24 cellular contexts compared by ENCODE assay signal in genomic region chr18:48195782-48196181, GRCh38.
"Had no signal": no experiment of that assay in that cellular context is flagged by ENCODE, and none has a peak within 500 bp of the region (broad histone marks: within the 10 kb centered on the region; RNA-seq: fewer than 3 reads in every experiment).

No MANE protein-coding gene starts in this region.

- H3K9me3 ChIP-seq: SJCRH30 had no signal

- H3K36me3 ChIP-seq: SJCRH30 had no signal

- H3K27me3 ChIP-seq: SJCRH30 had no signal

- DNase-seq: IMR-90, Karpas-422, KG1, MM.1S, MV-4-11, NCI-H1048, NCI-H1105, NCI-H1417, NCI-H1436 treated with DMSO at 0.1 percent for 48 hours, NCI-H1694, NCI-H187 treated with DMSO at 0.1 percent for 48 hours, NCI-H2029 treated with DMSO at 0.1 percent for 48 hours, NCI-H2171 treated with DMSO at 0.1 percent for 48 hours, NCI-H345, NCI-H524, NCI-H526 treated with DMSO at 0.1 percent for 48 hours, NCI-H748 treated with DMSO at 0.1 percent for 48 hours, PC-3, SHP77 treated with DMSO at 0.1 percent for 48 hours, SJCRH30 had no signal

- H3K27ac ChIP-seq: SJCRH30 had no signal

- ATAC-seq: HepG2, Panc1, PC-3, Right ventricle myocardium inferior, SK-N-SH treated with all-trans-retinoic acid at 6 μM for 48 hours had no signal

- H3K4me3 ChIP-seq: SJCRH30 had no signal
